12 cellular contexts compared by ENCODE assay signal in the genomic region with DNA sequence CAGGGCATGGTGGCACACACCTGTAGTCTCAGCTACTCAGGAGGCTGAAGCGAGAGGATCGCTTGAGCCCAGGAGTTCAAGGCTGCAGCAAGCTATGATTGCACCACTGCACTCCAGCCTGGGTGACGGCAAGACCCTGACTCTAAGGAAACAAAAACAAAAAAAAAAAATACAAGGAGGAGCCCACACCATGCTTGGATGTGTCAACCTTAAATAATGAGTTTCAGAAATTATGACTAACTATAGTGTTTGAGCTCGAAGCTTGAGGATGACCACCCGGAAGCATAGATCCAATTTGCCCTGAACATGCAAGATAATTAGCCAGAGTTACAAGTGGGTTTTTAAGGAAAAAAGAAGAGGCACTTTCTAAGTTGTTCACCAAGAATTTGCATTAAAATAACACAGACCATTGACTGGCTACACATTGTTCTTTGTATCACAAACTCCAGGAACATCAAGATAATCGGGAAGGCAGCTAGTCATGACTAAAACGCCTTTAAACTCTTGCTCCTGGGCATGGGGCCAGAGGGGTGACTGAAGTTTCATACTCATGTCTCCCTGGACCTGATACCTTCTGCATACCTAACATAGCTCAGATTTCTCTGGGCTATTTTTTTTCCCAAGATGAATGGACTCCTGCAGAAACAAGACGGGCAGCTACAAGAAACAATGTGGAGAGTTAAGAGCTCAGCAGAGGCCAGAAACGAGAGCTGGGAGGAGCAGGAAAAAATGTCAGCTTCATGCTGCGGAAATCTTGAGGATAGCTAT.
DNase-seq lines count a peak whose midpoint lies in the region; ATAC-seq and TF ChIP-seq lines count a peak whose summit lies in the region.
"Had no signal": no experiment of that assay in that cellular context is flagged by ENCODE, and none has a peak within 500 bp of the region (broad histone marks: within the 10 kb centered on the region; RNA-seq: fewer than 3 reads in every experiment).

No MANE protein-coding gene starts in this region.

- peak; percentile 56; the same call in 1 of the 2 replicates for TF ChIP-seq EP300 in Ishikawa (IDR thresholded peaks at IDR 0.05; ENCODE audit: borderline replicate concordance)

- H3K4me3 Mint-ChIP-seq in mesothelial cell of epicardium = peak overlapping the region; percentile 16
- H3K4me3 Mint-ChIP-seq: activated naive CD8-positive, alpha-beta T cell treated with anti-CD3 and anti-CD28 coated beads for 36 hours had no signal

- no peaks in the 10 kb centered on the region for H3K27me3 Mint-ChIP-seq in mesothelial cell of epicardium (ENCODE audit: low read depth)

- H3K4me3 ChIP-seq in cardiac fibroblast (replicated peaks in 1 of 2; ENCODE audit: low read depth in 2 of 2, low read length in 2 of 2) = no peak overlapping the region
- H3K4me3 ChIP-seq: transverse colon had no signal

- DNase-seq in Caki2 (ENCODE audit: low read depth) (peak; percentile 72), cardiac fibroblast (ENCODE audit: low read depth in 2 of 2) (peak; percentile 88 to 93), mesothelial cell of epicardium (ENCODE audit: low spot score in 2 of 2, unreplicated experiment in 2 of 2) (peak; percentile 70 to 82), NCI-H2081 (lab: John Stamatoyannopoulos, UW) (no peak)
- DNase-seq: activated naive CD8-positive, alpha-beta T cell treated with anti-CD3 and anti-CD28 coated beads for 36 hours; KG1; stimulated activated CD4-positive, alpha-beta T cell treated with anti-CD3 and anti-CD28 coated beads, Interleukin-2, amount 100 ng/mL, for 48 hours; transverse colon had no signal

- ATAC-seq in GM19452 (IDR thresholded peaks at IDR 0.05; ENCODE audit: unreplicated experiment) = no peak
- no peak for ATAC-seq in HG02571 (IDR thresholded peaks at IDR 0.05; ENCODE audit: unreplicated experiment)
- no peak for ATAC-seq in activated CD4-positive, CD25-positive, alpha-beta regulatory T cell treated with anti-CD3 and anti-CD28 coated beads, Interleukin-2, amount 50 U/mL, for 24 hours

- TF ChIP-seq CTCF in cardiac fibroblast (IDR thresholded peaks at IDR 0.05; ENCODE audit: low read depth, low read length) (no peak), mesothelial cell of epicardium (IDR thresholded peaks at IDR 0.05; ENCODE audit: unreplicated experiment) (no peak)

- TF ChIP-seq RAD21 in Ishikawa (IDR thresholded peaks at IDR 0.05; ENCODE audit: low read depth) = no peak

- H3K36me3 Mint-ChIP-seq in mesothelial cell of epicardium = peaks cover 2% of the 10 kb centered on the region
- H3K36me3 Mint-ChIP-seq: activated naive CD8-positive, alpha-beta T cell treated with anti-CD3 and anti-CD28 coated beads for 36 hours had no signal

- H3K4me1 Mint-ChIP-seq in mesothelial cell of epicardium = peaks cover 72% of the 10 kb centered on the region
- H3K4me1 Mint-ChIP-seq: activated naive CD8-positive, alpha-beta T cell treated with anti-CD3 and anti-CD28 coated beads for 36 hours had no signal

- in situ Hi-C loops in Caki2 (cut with HindIII; ENCODE audit: low pct_unique_long_range_greater_than_20kb, low sequenced_read_pairs) = no loop called here

- H3K9me3 Mint-ChIP-seq in mesothelial cell of epicardium = peaks cover 3% of the 10 kb centered on the region

- peak overlapping the region; percentile 87 for H3K27ac Mint-ChIP-seq in mesothelial cell of epicardium
- H3K27ac Mint-ChIP-seq: activated naive CD8-positive, alpha-beta T cell treated with anti-CD3 and anti-CD28 coated beads for 36 hours had no signal

TF ChIP-seq in Ishikawa, 13 proteins besides CTCF, POLR2A, EP300 and RAD21:
- TF ChIP-seq NFIC (IDR thresholded peaks at IDR 0.05) (peak; percentile 90), YY1 (IDR thresholded peaks at IDR 0.05; ENCODE audit: low read depth) (peak; percentile 57), TCF12 (IDR thresholded peaks at IDR 0.05; ENCODE audit: low read depth) (peak; percentile 77), FOXM1 (IDR thresholded peaks at IDR 0.05; ENCODE audit: borderline replicate concordance, low read depth) (no peak), CREB1 (IDR thresholded peaks at IDR 0.05; ENCODE audit: low read depth) (no peak), ZBTB7A (IDR thresholded peaks at IDR 0.05; ENCODE audit: low read depth) (no peak), EGR1 (IDR thresholded peaks at IDR 0.05) (no peak), CEBPB (IDR thresholded peaks at IDR 0.05) (0 out of 2 replicates have a peak, but pooled peaks have one; percentile 39), TAF1 (IDR thresholded peaks at IDR 0.05; ENCODE audit: low read depth) (no peak), TEAD4 (IDR thresholded peaks at IDR 0.05) (peak; percentile 98)
- TF ChIP-seq, protein P1, sequence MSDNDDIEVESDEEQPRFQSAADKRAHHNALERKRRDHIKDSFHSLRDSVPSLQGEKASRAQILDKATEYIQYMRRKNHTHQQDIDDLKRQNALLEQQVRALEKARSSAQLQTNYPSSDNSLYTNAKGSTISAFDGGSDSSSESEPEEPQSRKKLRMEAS (IDR thresholded peaks at IDR 0.05) = no peak
- TF ChIP-seq, protein P2, sequence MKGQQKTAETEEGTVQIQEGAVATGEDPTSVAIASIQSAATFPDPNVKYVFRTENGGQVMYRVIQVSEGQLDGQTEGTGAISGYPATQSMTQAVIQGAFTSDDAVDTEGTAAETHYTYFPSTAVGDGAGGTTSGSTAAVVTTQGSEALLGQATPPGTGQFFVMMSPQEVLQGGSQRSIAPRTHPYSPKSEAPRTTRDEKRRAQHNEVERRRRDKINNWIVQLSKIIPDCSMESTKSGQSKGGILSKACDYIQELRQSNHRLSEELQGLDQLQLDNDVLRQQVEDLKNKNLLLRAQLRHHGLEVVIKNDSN (IDR thresholded peaks at IDR 0.05) = no peak
- TF ChIP-seq, protein P3, sequence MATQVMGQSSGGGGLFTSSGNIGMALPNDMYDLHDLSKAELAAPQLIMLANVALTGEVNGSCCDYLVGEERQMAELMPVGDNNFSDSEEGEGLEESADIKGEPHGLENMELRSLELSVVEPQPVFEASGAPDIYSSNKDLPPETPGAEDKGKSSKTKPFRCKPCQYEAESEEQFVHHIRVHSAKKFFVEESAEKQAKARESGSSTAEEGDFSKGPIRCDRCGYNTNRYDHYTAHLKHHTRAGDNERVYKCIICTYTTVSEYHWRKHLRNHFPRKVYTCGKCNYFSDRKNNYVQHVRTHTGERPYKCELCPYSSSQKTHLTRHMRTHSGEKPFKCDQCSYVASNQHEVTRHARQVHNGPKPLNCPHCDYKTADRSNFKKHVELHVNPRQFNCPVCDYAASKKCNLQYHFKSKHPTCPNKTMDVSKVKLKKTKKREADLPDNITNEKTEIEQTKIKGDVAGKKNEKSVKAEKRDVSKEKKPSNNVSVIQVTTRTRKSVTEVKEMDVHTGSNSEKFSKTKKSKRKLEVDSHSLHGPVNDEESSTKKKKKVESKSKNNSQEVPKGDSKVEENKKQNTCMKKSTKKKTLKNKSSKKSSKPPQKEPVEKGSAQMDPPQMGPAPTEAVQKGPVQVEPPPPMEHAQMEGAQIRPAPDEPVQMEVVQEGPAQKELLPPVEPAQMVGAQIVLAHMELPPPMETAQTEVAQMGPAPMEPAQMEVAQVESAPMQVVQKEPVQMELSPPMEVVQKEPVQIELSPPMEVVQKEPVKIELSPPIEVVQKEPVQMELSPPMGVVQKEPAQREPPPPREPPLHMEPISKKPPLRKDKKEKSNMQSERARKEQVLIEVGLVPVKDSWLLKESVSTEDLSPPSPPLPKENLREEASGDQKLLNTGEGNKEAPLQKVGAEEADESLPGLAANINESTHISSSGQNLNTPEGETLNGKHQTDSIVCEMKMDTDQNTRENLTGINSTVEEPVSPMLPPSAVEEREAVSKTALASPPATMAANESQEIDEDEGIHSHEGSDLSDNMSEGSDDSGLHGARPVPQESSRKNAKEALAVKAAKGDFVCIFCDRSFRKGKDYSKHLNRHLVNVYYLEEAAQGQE (IDR thresholded peaks at IDR 0.05; ENCODE audit: low read depth) = no peak

Comparison
In these comparisons a context has a peak if more than half of its experiments do, and no peak if none do; other contexts are left out.
1. DNase-seq: peak in Caki2 (single experiment), cardiac fibroblast (2 of 2) and mesothelial cell of epicardium (2 of 2); none in NCI-H2081 (0 of 2).